ENCODE assay signal across 16 cellular contexts in the genomic region with DNA sequence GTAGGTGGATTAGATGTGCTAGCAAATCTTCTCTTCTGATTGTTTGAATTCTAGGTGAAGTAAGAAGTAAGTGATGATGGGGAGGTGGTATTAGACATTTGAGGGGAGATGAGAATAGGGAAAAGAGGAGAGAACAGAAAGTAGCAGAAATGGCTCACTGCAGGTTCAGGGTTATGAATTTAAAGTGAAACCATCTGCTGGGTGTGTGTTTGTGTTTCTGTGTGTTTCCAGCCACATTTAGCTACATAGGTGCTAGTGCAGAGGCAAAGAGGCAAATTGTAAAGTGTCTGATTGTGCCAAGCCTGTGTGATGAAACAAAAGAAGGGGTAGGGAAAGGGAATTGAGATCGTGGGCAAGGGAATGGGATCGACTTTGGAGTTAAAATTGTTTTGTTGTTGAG. TPM values are rescaled to one million over a fixed set of nuclear protein-coding genes. Genes with fewer than 3 reads are reported as not detected.
DNase-seq lines count a peak whose midpoint lies in the region; ATAC-seq and TF ChIP-seq lines count a peak whose summit lies in the region.
"Had no signal": no experiment of that assay in that cellular context is flagged by ENCODE, and none has a peak within 500 bp of the region (broad histone marks: within the 10 kb centered on the region; RNA-seq: fewer than 3 reads in every experiment).

No MANE protein-coding gene starts in this region.

- H3K18ac ChIP-seq in IMR-90 (ENCODE audit: low read depth, low read length) = no peak overlapping the region

- no peak overlapping the region for H3K14ac ChIP-seq in IMR-90 (replicated peaks; ENCODE audit: low read depth, low read length)

- peaks cover 0 to 25% of the 10 kb centered on the region in 2 donors for H3K36me3 Mint-ChIP-seq in activated T-cell treated with anti-CD3 and anti-CD28 coated beads, Interleukin-2, amount 50 U/mL, for 72 hours (ENCODE audit: insufficient read depth in 2 of 2)

- no peak overlapping the region for H3K4ac ChIP-seq in IMR-90 (ENCODE audit: low read depth, low read length)

- H2BK120ac ChIP-seq in IMR-90 (ENCODE audit: low read depth, low read length) = no peak overlapping the region

- H2BK15ac ChIP-seq in IMR-90 (ENCODE audit: low read depth, low read length) = no peak overlapping the region

- H3K9me3 Mint-ChIP-seq in activated T-cell treated with anti-CD3 and anti-CD28 coated beads, Interleukin-2, amount 50 U/mL, for 72 hours = no peaks in the 10 kb centered on the region

- no peak overlapping the region for H2BK20ac ChIP-seq in IMR-90 (ENCODE audit: low read depth, low read length)

- H4K91ac ChIP-seq in IMR-90 (ENCODE audit: insufficient read depth, low read depth, low read length) = no peak overlapping the region

- no peak overlapping the region for H3K27ac ChIP-seq in IMR-90 (ENCODE audit: insufficient read depth, low read length)
- H3K27ac ChIP-seq in parathyroid adenoma = peak overlapping the region; percentile 68
- H3K27ac ChIP-seq: Peyer's patch, upper lobe of left lung had no signal

- H3K9me3 ChIP-seq in IMR-90 (ENCODE audit: control insufficient read depth, insufficient read depth, low read length) = no peaks in the 10 kb centered on the region
- no peaks in the 10 kb centered on the region for H3K9me3 ChIP-seq in endocrine pancreas (ENCODE audit: control insufficient read depth, low read length)
- H3K9me3 ChIP-seq in parathyroid adenoma (ENCODE audit: control insufficient read depth, low read length) = no peaks in the 10 kb centered on the region
- H3K9me3 ChIP-seq: Peyer's patch, upper lobe of left lung had no signal

- peak overlapping the region; percentile 23 to 42 for H3K4me3 Mint-ChIP-seq in activated T-cell treated with anti-CD3 and anti-CD28 coated beads, Interleukin-2, amount 50 U/mL, for 72 hours

- H3K9ac ChIP-seq in IMR-90 (ENCODE audit: low read depth, low read length) (no peak overlapping the region), endocrine pancreas (ENCODE audit: control insufficient read depth, insufficient read depth, low read length) (no peak overlapping the region), parathyroid adenoma (no peak overlapping the region)

- WGBS in IMR-90 (ENCODE audit: extremely low coverage in 2 of 2, insufficient read length in 1 of 2), 2 experiments = 100% methylated on average over 2 of the region's 2 CpGs; no CpG with 5 or more reads in 1 of the 2 experiments

- in situ Hi-C loops in IMR-90 (cut with MboI; ENCODE audit: low sequenced_read_pairs) = no loop called here

- peaks cover 10% of the 10 kb centered on the region for H3K79me2 ChIP-seq in parathyroid adenoma

- no peak for ATAC-seq in activated T-cell treated with anti-CD3 and anti-CD28 coated beads, Interleukin-2, amount 50 U/mL, for 72 hours (replicated peaks in 1 of 2)
- ATAC-seq in IMR-90 (ENCODE audit: low read depth) (no peak), GM21576 (IDR thresholded peaks at IDR 0.05; ENCODE audit: unreplicated experiment) (no peak)
- ATAC-seq: right cardiac atrium had no signal

- TF ChIP-seq RAD21 in IMR-90 (IDR thresholded peaks at IDR 0.05; ENCODE audit: low read length) = no peak

- CTCF ChIA-PET in IMR-90 (lab: Yijun Ruan, JAX) = no interaction called here

- H2AK5ac ChIP-seq in IMR-90 (ENCODE audit: low read depth, low read length) = no peak overlapping the region

- peaks cover 74% of the 10 kb centered on the region for H3K4me1 Mint-ChIP-seq in activated T-cell treated with anti-CD3 and anti-CD28 coated beads, Interleukin-2, amount 50 U/mL, for 72 hours (ENCODE audit: low read depth)

- H4K5ac ChIP-seq in IMR-90 (ENCODE audit: low read depth, low read length) = no peak overlapping the region

- H3K56ac ChIP-seq in IMR-90 (ENCODE audit: extremely low read depth, insufficient read depth, low read length) = no peak overlapping the region

- dilution Hi-C loops in IMR-90 (cut with HindIII; ENCODE audit: low sequenced_read_pairs, unreplicated experiment) = no loop called here

- DNase-seq in activated T-cell treated with anti-CD3 and anti-CD28 coated beads, Interleukin-2, amount 50 U/mL, for 72 hours = no peak
- DNase-seq in activated T-cell treated with anti-CD3 and anti-CD28 coated beads, Interleukin-2, amount 50 U/mL, for 48 hours = no peak
- DNase-seq in IMR-90 = no peak
- no peak for DNase-seq in stimulated activated CD8-positive, alpha-beta memory T cell treated with anti-CD3 and anti-CD28 coated beads, Interleukin-4, amount 100 ng/mL, for 48 hours
- DNase-seq in middle frontal gyrus (ENCODE audit: extremely low spot score, low spot score) = no peak
- DNase-seq: activated CD4-positive, CD25-positive, alpha-beta regulatory T cell treated with anti-CD3 and anti-CD28 coated beads, Interleukin-2, amount 50 U/mL, for 72 hours; effector CD4-positive, alpha-beta T cell; NCI-H2081 treated with DMSO at 0.1 percent for 48 hours; NCI-H69; Peyer's patch; right cardiac atrium; stimulated activated CD4-positive, alpha-beta T cell treated with anti-CD3 and anti-CD28 coated beads, Interleukin-2, amount 100 ng/mL, for 24 hours; upper lobe of left lung had no signal

- peak overlapping the region; percentile 11 for H2BK5ac ChIP-seq in IMR-90 (ENCODE audit: low read depth, low read length, poor library complexity, severe bottlenecking)

- peaks cover 27 to 73% of the 10 kb centered on the region in 2 experiments for H3K79me1 ChIP-seq in IMR-90 (ENCODE audit: low read depth in 1 of 2, low read length in 2 of 2)

- intact Hi-C loops in IMR-90 (cut with micrococcal nuclease) = no loop called here

- H3K27me3 Mint-ChIP-seq in activated T-cell treated with anti-CD3 and anti-CD28 coated beads, Interleukin-2, amount 50 U/mL, for 72 hours (ENCODE audit: low read depth) = no peaks in the 10 kb centered on the region

- H3K27ac Mint-ChIP-seq in activated T-cell treated with anti-CD3 and anti-CD28 coated beads, Interleukin-2, amount 50 U/mL, for 72 hours = peak overlapping the region; percentile 23

- H3K9me1 ChIP-seq in IMR-90 (ENCODE audit: insufficient read depth, low read length) = peaks cover 22% of the 10 kb centered on the region

- no TSS peak for BruUV-seq in IMR-90 (replicated peaks; lab: Mats Ljungman, UMichigan)

- TF ChIP-seq CTCF in IMR-90 (conservative IDR thresholded peaks at IDR 0.05; ENCODE audit: low read depth, low read length) (no peak), parathyroid adenoma (IDR thresholded peaks at IDR 0.05) (no peak)

- peaks cover 66% of the 10 kb centered on the region for H4K20me1 ChIP-seq in IMR-90 (ENCODE audit: insufficient read depth, low read length)

- POLR2A ChIA-PET in IMR-90 (lab: Charles Lee; ENCODE audit: unreplicated experiment) = no interaction called here

- H3K4me1 ChIP-seq in IMR-90 (ENCODE audit: control insufficient read depth, insufficient read depth, low read length) = peaks cover 1% of the 10 kb centered on the region; the same call in 1 of the 2 replicates
- H3K4me1 ChIP-seq in endocrine pancreas (ENCODE audit: control insufficient read depth, insufficient read depth, low read length) = no peaks in the 10 kb centered on the region
- H3K4me1 ChIP-seq in parathyroid adenoma = peaks cover 17% of the 10 kb centered on the region
- H3K4me1 ChIP-seq: Peyer's patch had no signal

- H3K4me2 ChIP-seq in IMR-90 (ENCODE audit: low read depth, low read length) = no peak overlapping the region; the same call in 1 of the 2 replicates
- no peak overlapping the region for H3K4me2 ChIP-seq in parathyroid adenoma (ENCODE audit: low read length)

- H3K4me3 ChIP-seq in IMR-90 (ENCODE audit: insufficient read depth, low read depth, low read length) = no peak overlapping the region
- H3K4me3 ChIP-seq in endocrine pancreas (ENCODE audit: control insufficient read depth, insufficient read depth, low read length) = peak overlapping the region; percentile 3
- no peak overlapping the region for H3K4me3 ChIP-seq in parathyroid adenoma (ENCODE audit: low read depth, low read length)
- H3K4me3 ChIP-seq: Peyer's patch, upper lobe of left lung had no signal

- H4K8ac ChIP-seq in IMR-90 (ENCODE audit: low read depth in 2 of 2, low read length in 2 of 2) = no peak overlapping the region

- H3K27me3 ChIP-seq in IMR-90 (ENCODE audit: control insufficient read depth, insufficient read depth, low read length) (no peaks in the 10 kb centered on the region), endocrine pancreas (ENCODE audit: control insufficient read depth, insufficient read depth, low read length) (no peaks in the 10 kb centered on the region), parathyroid adenoma (ENCODE audit: control insufficient read depth, insufficient read depth, low read length) (no peaks in the 10 kb centered on the region)
- H3K27me3 ChIP-seq: Peyer's patch, upper lobe of left lung had no signal

- H2AFZ ChIP-seq in IMR-90 (replicated peaks; ENCODE audit: low read length, poor library complexity) = no peak overlapping the region
- H2AFZ ChIP-seq in parathyroid adenoma = no peak overlapping the region

- no peak overlapping the region for H3K23ac ChIP-seq in IMR-90 (ENCODE audit: low read depth, low read length)

- H2AK9ac ChIP-seq in IMR-90 (replicated peaks; ENCODE audit: low read depth, low read length, poor library complexity) = no peak overlapping the region

- H3K36me3 ChIP-seq in IMR-90 (ENCODE audit: control insufficient read depth, insufficient read depth, low read length) (peaks cover 17% of the 10 kb centered on the region), endocrine pancreas (ENCODE audit: control insufficient read depth, insufficient read depth, low read length) (no peaks in the 10 kb centered on the region), parathyroid adenoma (ENCODE audit: control insufficient read depth, insufficient read depth, low read length) (no peaks in the 10 kb centered on the region)
- H3K36me3 ChIP-seq: Peyer's patch had no signal

- no peak for TF ChIP-seq POLR2A in IMR-90 (IDR thresholded peaks at IDR 0.05; ENCODE audit: low read depth, low read length)

TF ChIP-seq in IMR-90, 13 proteins besides CTCF, POLR2A, EP300 and RAD21 (continues in another document):
- TF ChIP-seq RFX5 (IDR thresholded peaks at IDR 0.05; ENCODE audit: low read depth, low read length) = no peak
- TF ChIP-seq CHD1 (IDR thresholded peaks at IDR 0.05; ENCODE audit: low read depth, low read length) = no peak
- no peak for TF ChIP-seq BHLHE40 (IDR thresholded peaks at IDR 0.05; ENCODE audit: low read depth, low read length)
- no peak for TF ChIP-seq USF2 (IDR thresholded peaks at IDR 0.05; ENCODE audit: low read depth, low read length)
- TF ChIP-seq CEBPB (IDR thresholded peaks at IDR 0.05; ENCODE audit: low read depth, low read length) = no peak

RNA-seq across cellular contexts. Expression of gene ZFX, which starts 50.6 kb away (rescaled TPM):
- total RNA-seq in activated T-cell treated with anti-CD3 and anti-CD28 coated beads, Interleukin-2, amount 50 U/mL, for 72 hours = 10 to 100 TPM; 47.2 to 78.6 TPM
- total RNA-seq in IMR-90 (2012; rRNA removed) = 99.3 and 141 TPM in 2 replicates
- polyA plus RNA-seq in IMR-90 (2012; rRNA removed) = 12.0 and 16.0 TPM in 2 replicates
- polyA plus RNA-seq in IMR-90 (2012; cell fraction: cytosol; rRNA removed) = 3.6 and 5.2 TPM in 2 replicates
- 4.1 and 28.6 TPM in 2 replicates for polyA plus RNA-seq in IMR-90 (2012; cell fraction: nucleus; rRNA removed; ENCODE audit: low replicate concordance)
